8 cellular contexts compared by ENCODE assay signal in the genomic region with DNA sequence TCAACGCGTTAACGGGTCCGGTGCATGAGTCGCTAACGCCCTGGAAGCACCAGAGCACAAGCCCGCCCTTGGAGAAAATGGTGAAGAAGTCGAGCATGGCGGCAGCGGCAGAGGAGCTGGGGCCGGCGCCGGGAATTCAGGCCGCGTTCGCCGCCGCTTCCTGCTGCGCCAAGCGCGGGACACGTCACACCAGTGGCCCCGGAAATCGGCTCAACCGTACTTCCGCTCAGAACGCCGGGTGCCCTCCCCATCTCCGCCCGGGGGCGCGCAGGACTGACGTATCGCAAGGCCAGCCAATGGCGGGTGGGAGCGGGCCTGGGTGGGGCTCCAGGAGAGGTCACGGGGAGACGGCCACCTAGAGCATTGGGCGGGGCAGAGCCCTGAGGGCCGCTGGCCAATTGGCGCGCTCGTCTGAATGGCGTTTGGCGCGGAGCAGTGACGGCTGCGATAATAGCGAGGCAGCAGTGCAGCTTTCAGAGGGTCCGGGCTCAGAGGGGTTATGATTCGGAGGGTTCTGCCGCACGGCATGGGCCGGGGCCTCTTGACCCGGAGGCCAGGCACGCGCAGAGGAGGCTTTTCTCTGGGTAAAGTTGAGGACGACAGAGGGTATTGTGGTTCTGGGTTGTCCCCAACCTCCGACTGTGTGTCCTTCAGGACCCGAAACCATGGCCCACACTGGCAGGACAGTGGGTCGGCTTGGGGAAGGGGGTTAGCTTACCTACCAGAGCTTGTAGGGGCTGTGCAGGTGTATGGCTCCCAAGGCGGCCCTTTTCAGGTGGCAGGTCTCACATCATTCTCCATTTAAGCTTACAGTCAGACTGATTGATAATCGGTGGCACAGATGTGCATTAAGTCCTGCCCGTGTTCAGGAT. TPM values are rescaled to one million over a fixed set of nuclear protein-coding genes. Genes with fewer than 3 reads are reported as not detected.
DNase-seq lines count a peak whose midpoint lies in the region; ATAC-seq and TF ChIP-seq lines count a peak whose summit lies in the region.

A gene (plus strand): TSS at position 447 of the 872 bp plus-strand sequence. CDS start 53 bp downstream, at position 500.
A gene with protein sequence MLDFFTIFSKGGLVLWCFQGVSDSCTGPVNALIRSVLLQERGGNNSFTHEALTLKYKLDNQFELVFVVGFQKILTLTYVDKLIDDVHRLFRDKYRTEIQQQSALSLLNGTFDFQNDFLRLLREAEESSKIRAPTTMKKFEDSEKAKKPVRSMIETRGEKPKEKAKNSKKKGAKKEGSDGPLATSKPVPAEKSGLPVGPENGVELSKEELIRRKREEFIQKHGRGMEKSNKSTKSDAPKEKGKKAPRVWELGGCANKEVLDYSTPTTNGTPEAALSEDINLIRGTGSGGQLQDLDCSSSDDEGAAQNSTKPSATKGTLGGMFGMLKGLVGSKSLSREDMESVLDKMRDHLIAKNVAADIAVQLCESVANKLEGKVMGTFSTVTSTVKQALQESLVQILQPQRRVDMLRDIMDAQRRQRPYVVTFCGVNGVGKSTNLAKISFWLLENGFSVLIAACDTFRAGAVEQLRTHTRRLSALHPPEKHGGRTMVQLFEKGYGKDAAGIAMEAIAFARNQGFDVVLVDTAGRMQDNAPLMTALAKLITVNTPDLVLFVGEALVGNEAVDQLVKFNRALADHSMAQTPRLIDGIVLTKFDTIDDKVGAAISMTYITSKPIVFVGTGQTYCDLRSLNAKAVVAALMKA (minus strand): TSS at position 188 of the 872 bp plus-strand sequence. CDS start 91 bp downstream, at position 97.

- H3K27ac ChIP-seq in AG04450 (ENCODE audit: low read depth, low read length) (peak within 1 kb of the TSS; percentile 92), smooth muscle cell (ENCODE audit: low read depth) (peak within 1 kb of the TSS; percentile 88)

- peak within 1 kb of the TSS; percentile 87 for H3K4me3 Mint-ChIP-seq in WTC11

- no peaks in the 10 kb centered on the region for H3K9me3 Mint-ChIP-seq in WTC11

- peaks cover 14% of the 10 kb centered on the region for H3K4me1 ChIP-seq in smooth muscle cell (ENCODE audit: low read depth)

- peaks cover 15% of the 10 kb centered on the region for H3K4me1 Mint-ChIP-seq in WTC11

- H4K20me1 ChIP-seq in smooth muscle cell (ENCODE audit: low read depth): peaks cover 3% of the 10 kb centered on the region

- no peak for TF ChIP-seq CTCF in AG04450 (IDR thresholded peaks at IDR 0.05; ENCODE audit: low read depth, low read length)
- no peak for TF ChIP-seq CTCF in WTC11 (IDR thresholded peaks at IDR 0.05)
- no peak for TF ChIP-seq CTCF in cardiac fibroblast (IDR thresholded peaks at IDR 0.05; ENCODE audit: low read depth, low read length)
- TF ChIP-seq CTCF in smooth muscle cell (IDR thresholded peaks at IDR 0.05; ENCODE audit: borderline replicate concordance, insufficient read depth, poor library complexity, severe bottlenecking): no peak

- H2AFZ ChIP-seq in smooth muscle cell (ENCODE audit: low read depth): peak within 1 kb of the TSS; percentile 65

- peak within 1 kb of the TSS; percentile 96 for H3K4me2 ChIP-seq in smooth muscle cell

- no peaks in the 10 kb centered on the region for H3F3A ChIP-seq in smooth muscle cell (ENCODE audit: low read depth)

- ATAC-seq in GM18909 (IDR thresholded peaks at IDR 0.05; ENCODE audit: poor library complexity, unreplicated experiment) (peak; percentile 99), HG03175 (IDR thresholded peaks at IDR 0.05; ENCODE audit: unreplicated experiment) (peak; percentile 99), WTC11 (peak; percentile 99)

- H3K79me2 ChIP-seq in smooth muscle cell (ENCODE audit: low read depth): peaks cover 37% of the 10 kb centered on the region

- POLR2A ChIA-PET in AG04450 (lab: Yijun Ruan, JAX): interaction anchor here (0.6 to 2.0 kb wide), 4 partner anchors 11 to 138 kb away, joined by 3 to 6 read pairs (median 4); a partner anchor contains a TSS
- POLR2A ChIA-PET in WTC11 (lab: Charles Lee): interaction anchor here (0.6 to 1.1 kb wide), 6 partner anchors 11 to 703 kb away, joined by 3 to 5 read pairs (median 4); no protein-coding TSS in a partner anchor

- H3K4me3 ChIP-seq in AG04450 (ENCODE audit: low read depth, low read length): peak within 1 kb of the TSS; percentile 99
- peak within 1 kb of the TSS; percentile 84 to 98 for H3K4me3 ChIP-seq in cardiac fibroblast (replicated peaks in 1 of 2; ENCODE audit: low read depth in 2 of 2, low read length in 2 of 2)
- peak within 1 kb of the TSS; percentile 83 for H3K4me3 ChIP-seq in smooth muscle cell

- WGBS in smooth muscle cell (ENCODE audit: low lambda C conversion rate): under 1% methylated on average over 61 of the region's 64 CpGs

- DNase-seq in AG04450 (ENCODE audit: low read depth, low spot score): peak; percentile 98
- DNase-seq in NCI-H226: peak; percentile 99
- peak; percentile 100 for DNase-seq in WTC11 (ENCODE audit: low spot score)
- DNase-seq in cardiac fibroblast (ENCODE audit: low read depth in 2 of 2): peak; percentile 99 to 100
- DNase-seq in iPS-NIHi11 (ENCODE audit: low spot score): peak; percentile 100
- peak; percentile 95 for DNase-seq in smooth muscle cell (lab: John Stamatoyannopoulos, UW; ENCODE audit: unreplicated experiment)

- peak within 1 kb of the TSS; percentile 99 for H3K27ac Mint-ChIP-seq in WTC11

- H3K27me3 ChIP-seq in AG04450 (ENCODE audit: control insufficient read depth, insufficient read depth, low read length) (no peaks in the 10 kb centered on the region), smooth muscle cell (ENCODE audit: low read depth) (no peaks in the 10 kb centered on the region)

- no peaks in the 10 kb centered on the region for H3K27me3 Mint-ChIP-seq in WTC11 (ENCODE audit: low read depth)

- peak within 1 kb of the TSS; percentile 97 for H3K9ac ChIP-seq in smooth muscle cell (ENCODE audit: low read depth)

- CTCF ChIA-PET in AG04450 (lab: Charles Lee) (no interaction called here), WTC11 (lab: Charles Lee) (interaction anchor here (0.9 to 1.4 kb wide), 2 partner anchors 42 to 207 kb away, joined by 3 read pairs; no protein-coding TSS in a partner anchor)

- peaks cover 61% of the 10 kb centered on the region for H3K36me3 Mint-ChIP-seq in WTC11

- H3K9me3 ChIP-seq in AG04450 (ENCODE audit: control insufficient read depth, insufficient read depth, low read length) (no peaks in the 10 kb centered on the region; the same call in 1 of the 2 replicates), smooth muscle cell (replicated peaks; ENCODE audit: low read depth) (no peaks in the 10 kb centered on the region)

- peaks cover 7% of the 10 kb centered on the region for H3K36me3 ChIP-seq in smooth muscle cell (ENCODE audit: low read depth)

TF ChIP-seq in WTC11, 78 proteins besides CTCF, POLR2A, EP300 and RAD21 (continues in another document):
- TF ChIP-seq FOXK1 (CRISPR knock-in tag; IDR thresholded peaks at IDR 0.05) (peak; percentile 78; the same call in 1 of the 2 replicates), TEAD1 (CRISPR knock-in tag; IDR thresholded peaks at IDR 0.05) (peak; percentile 57; the same call in 1 of the 2 replicates), NR2C2 (CRISPR knock-in tag; IDR thresholded peaks at IDR 0.05) (no peak), PRRX2 (CRISPR knock-in tag; IDR thresholded peaks at IDR 0.05) (no peak), GABPB1 (CRISPR knock-in tag; IDR thresholded peaks at IDR 0.05) (peak; percentile 58; the same call in 1 of the 2 replicates), MYBL2 (CRISPR knock-in tag; IDR thresholded peaks at IDR 0.05) (peak; percentile 80; the same call in 1 of the 2 replicates), CREB1 (CRISPR knock-in tag; IDR thresholded peaks at IDR 0.05) (peak; percentile 76), ETV6 (CRISPR knock-in tag; IDR thresholded peaks at IDR 0.05) (peak; percentile 57; the same call in 1 of the 2 replicates), ELF4 (CRISPR knock-in tag; IDR thresholded peaks at IDR 0.05; ENCODE audit: low read depth) (no peak), NFYB (CRISPR knock-in tag; conservative IDR thresholded peaks at IDR 0.05; ENCODE audit: low read depth) (peak; percentile 97), ZNF671 (CRISPR knock-in tag; IDR thresholded peaks at IDR 0.05) (no peak), FOXP1 (CRISPR knock-in tag; IDR thresholded peaks at IDR 0.05; ENCODE audit: borderline replicate concordance) (peak; percentile 53; the same call in 1 of the 2 replicates)
- TF ChIP-seq, protein P1, sequence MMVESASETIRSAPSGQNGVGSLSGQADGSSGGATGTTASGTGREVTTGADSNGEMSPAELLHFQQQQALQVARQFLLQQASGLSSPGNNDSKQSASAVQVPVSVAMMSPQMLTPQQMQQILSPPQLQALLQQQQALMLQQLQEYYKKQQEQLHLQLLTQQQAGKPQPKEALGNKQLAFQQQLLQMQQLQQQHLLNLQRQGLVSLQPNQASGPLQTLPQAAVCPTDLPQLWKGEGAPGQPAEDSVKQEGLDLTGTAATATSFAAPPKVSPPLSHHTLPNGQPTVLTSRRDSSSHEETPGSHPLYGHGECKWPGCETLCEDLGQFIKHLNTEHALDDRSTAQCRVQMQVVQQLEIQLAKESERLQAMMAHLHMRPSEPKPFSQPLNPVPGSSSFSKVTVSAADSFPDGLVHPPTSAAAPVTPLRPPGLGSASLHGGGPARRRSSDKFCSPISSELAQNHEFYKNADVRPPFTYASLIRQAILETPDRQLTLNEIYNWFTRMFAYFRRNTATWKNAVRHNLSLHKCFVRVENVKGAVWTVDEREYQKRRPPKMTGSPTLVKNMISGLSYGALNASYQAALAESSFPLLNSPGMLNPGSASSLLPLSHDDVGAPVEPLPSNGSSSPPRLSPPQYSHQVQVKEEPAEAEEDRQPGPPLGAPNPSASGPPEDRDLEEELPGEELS (CRISPR knock-in tag; IDR thresholded peaks at IDR 0.05): peak; percentile 25; the same call in 1 of the 2 replicates
- TF ChIP-seq, protein P2, sequence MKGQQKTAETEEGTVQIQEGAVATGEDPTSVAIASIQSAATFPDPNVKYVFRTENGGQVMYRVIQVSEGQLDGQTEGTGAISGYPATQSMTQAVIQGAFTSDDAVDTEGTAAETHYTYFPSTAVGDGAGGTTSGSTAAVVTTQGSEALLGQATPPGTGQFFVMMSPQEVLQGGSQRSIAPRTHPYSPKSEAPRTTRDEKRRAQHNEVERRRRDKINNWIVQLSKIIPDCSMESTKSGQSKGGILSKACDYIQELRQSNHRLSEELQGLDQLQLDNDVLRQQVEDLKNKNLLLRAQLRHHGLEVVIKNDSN (CRISPR knock-in tag; IDR thresholded peaks at IDR 0.05): peak; percentile 94

RNA-seq across cellular contexts. Expression of the first gene that starts in this region (rescaled TPM):
- 10.2 and 12.0 TPM in 2 replicates for polyA plus RNA-seq in AG04450 (2011; rRNA removed)
- 8.6 and 9.0 TPM in 2 replicates for polyA minus RNA-seq in AG04450 (2011; rRNA and poly(A)+ RNA removed)
- total RNA-seq in WTC11 (2021): 59.4 to 64.4 TPM (median 61.9 TPM) in 3 replicates
- 8.1 and 18.6 TPM in 2 replicates for total RNA-seq in smooth muscle cell
- polyA plus RNA-seq in smooth muscle cell: 22.1 and 27.9 TPM in 2 replicates

RNA-seq across cellular contexts. Expression of the second gene that starts in this region (rescaled TPM):
- polyA plus RNA-seq in AG04450 (2011; rRNA removed): 124 and 132 TPM in 2 replicates
- 120 and 135 TPM in 2 replicates for polyA minus RNA-seq in AG04450 (2011; rRNA and poly(A)+ RNA removed)
- 59.7 to 64.7 TPM (median 62.2 TPM) in 3 replicates for total RNA-seq in WTC11 (2021)
- 104 and 115 TPM in 2 replicates for total RNA-seq in smooth muscle cell
- 106 and 108 TPM in 2 replicates for polyA plus RNA-seq in smooth muscle cell

Comparison
In these comparisons a context has a peak if more than half of its experiments do, and no peak if none do; other contexts are left out.
1. Peak in every context shown above with its lines: DNase-seq, ATAC-seq, H3K4me3 ChIP-seq and H3K27ac ChIP-seq.